In the genomic region with DNA sequence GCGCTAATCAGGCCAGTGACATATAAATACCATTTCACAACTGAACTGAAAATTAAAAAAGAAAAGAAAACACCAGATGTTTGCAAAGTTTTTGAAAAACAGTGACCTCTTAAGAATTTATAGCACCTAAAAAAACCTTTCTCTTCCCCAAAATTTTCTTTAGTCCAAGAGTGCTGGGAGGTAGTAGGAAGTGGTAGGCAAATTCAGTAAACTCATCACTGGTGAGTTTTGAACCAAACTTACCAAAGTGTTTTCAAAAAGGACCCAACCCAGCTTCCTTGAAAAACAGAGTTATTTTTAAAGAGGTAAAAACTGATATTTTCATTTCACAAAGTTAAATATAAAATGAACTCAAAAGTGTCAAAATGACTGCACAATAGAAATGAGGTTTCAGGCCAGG, we compare ENCODE assay signal across 1 cellular context.
TF ChIP-seq lines count a peak whose summit lies in the region.

No MANE protein-coding gene starts in this region.

TF ChIP-seq in K562, 482 proteins besides CTCF, POLR2A, EP300 and RAD21:
- TF ChIP-seq ZNF699 (CRISPR knock-in tag; IDR thresholded peaks at IDR 0.05; ENCODE audit: insufficient replicate concordance) (no peak), MTA3 (IDR thresholded peaks at IDR 0.05; ENCODE audit: borderline replicate concordance) (no peak), ZNF395 (CRISPR knock-in tag; IDR thresholded peaks at IDR 0.05) (0 out of 2 replicates have a peak, but pooled peaks have one; percentile 51), TBP (optimal IDR thresholded peaks at IDR 0.05; ENCODE audit: low read depth, low read length) (no peak), MGA (IDR thresholded peaks at IDR 0.05) (no peak)
